ENCODE assay signal across 27 cellular contexts in the genomic region with DNA sequence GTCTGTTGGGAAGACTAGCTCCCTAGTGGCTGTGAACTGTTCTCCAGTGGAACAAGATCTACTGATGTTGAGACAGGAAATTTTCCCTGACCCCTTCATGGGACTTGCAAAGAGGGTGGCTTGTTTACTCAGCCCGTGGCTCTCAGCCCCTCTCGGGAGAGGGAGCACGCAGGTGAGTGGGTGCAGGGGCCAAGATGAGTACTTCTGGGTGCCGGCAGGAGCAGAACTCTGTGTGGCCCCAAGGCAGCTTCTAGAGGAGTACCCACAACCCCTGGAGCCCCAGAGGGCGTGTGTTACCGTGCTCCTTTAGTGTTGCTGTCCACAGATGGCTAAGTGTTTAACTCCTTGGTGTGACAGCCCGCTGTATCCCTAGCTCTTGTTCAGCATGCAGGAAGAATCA.
"Had no signal": no experiment of that assay in that cellular context is flagged by ENCODE, and none has a peak within 500 bp of the region (broad histone marks: within the 10 kb centered on the region; RNA-seq: fewer than 3 reads in every experiment).

No MANE protein-coding gene starts in this region.

- DNase-seq: activated CD4-positive, alpha-beta memory T cell treated with anti-CD3 and anti-CD28 coated beads for 36 hours; activated CD4-positive, alpha-beta T cell treated with anti-CD3 and anti-CD28 coated beads for 36 hours; activated CD4-positive, alpha-beta T cell treated with anti-CD3 and anti-CD28 coated beads, Interleukin-2, amount 10 ng/mL, durations not matched to agents 24 days and 14 days; activated CD4-positive, CD25-positive, alpha-beta regulatory T cell; activated CD4-positive, CD25-positive, alpha-beta regulatory T cell treated with anti-CD3 and anti-CD28 coated beads, Interleukin-2, amount 50 U/mL, for 72 hours; activated CD8-positive, alpha-beta memory T cell treated with anti-CD3 and anti-CD28 coated beads, Interleukin-2, amount 10 ng/mL, durations not matched to agents 7 days and 5 days; activated CD8-positive, alpha-beta memory T cell treated with anti-CD3 and anti-CD28 coated beads, Interleukin-2, amount 50 U/mL, for 4 hours; activated CD8-positive, alpha-beta T cell treated with anti-CD3 and anti-CD28 coated beads, Interleukin-2, amount 10 ng/mL, durations not matched to agents 7 days and 5 days; activated effector memory CD4-positive, alpha-beta T cell treated with anti-CD3 and anti-CD28 coated beads, Interleukin-2, amount 50 U/mL, for 16 hours; activated naive CD4-positive, alpha-beta T cell treated with anti-CD3 and anti-CD28 coated beads for 36 hours; activated naive CD8-positive, alpha-beta T cell treated with anti-CD3 and anti-CD28 coated beads for 36 hours; activated naive CD8-positive, alpha-beta T cell treated with anti-CD3 and anti-CD28 coated beads, Interleukin-2, amount 50 U/mL, for 24 hours; activated T-cell treated with anti-CD3 and anti-CD28 coated beads, Interleukin-2, amount 50 U/mL, for 1 hour; activated T-cell treated with anti-CD3 and anti-CD28 coated beads, Interleukin-2, amount 50 U/mL, for 48 hours; amygdala; aorta; body of pancreas; caudate nucleus; effector CD4-positive, alpha-beta T cell; effector memory CD8-positive, alpha-beta T cell; erythroblast; foreskin keratinocyte; gastrocnemius medialis; T-helper 1 cell; T-helper 17 cell had no signal

- H3K27me3 ChIP-seq: adrenal gland, body of pancreas had no signal

- H3K9me3 ChIP-seq: adrenal gland, body of pancreas, esophagus muscularis mucosa, gastrocnemius medialis had no signal

- H3K27ac ChIP-seq: esophagus muscularis mucosa, foreskin keratinocyte, gastrocnemius medialis had no signal

- H3K4me1 ChIP-seq: adrenal gland, esophagus muscularis mucosa, foreskin keratinocyte, gastrocnemius medialis had no signal

- H3K4me3 ChIP-seq: adrenal gland, body of pancreas, esophagus muscularis mucosa, gastrocnemius medialis had no signal

- H3K36me3 ChIP-seq: adrenal gland, esophagus muscularis mucosa, gastrocnemius medialis had no signal
